In the genomic region with DNA sequence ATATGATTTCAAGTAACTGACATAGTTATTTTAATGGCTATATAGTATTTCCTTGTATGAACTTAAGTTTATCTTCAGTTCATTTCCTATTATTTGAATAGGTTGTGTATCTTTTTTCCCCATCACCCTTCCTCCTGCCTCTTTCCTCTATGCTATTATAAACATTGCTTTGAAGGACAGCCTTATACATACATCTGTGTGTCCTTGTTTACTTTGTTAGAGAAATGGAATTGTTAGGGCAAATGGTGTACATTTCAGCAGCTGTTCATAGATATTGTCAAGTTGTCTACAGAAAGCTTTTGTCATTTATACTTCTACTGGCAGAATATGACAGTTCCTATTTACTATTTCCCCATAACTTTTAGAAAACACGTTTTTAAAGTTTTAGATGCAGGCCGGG, we compare ENCODE assay signal across 15 cellular contexts. TPM values are rescaled to one million over a fixed set of nuclear protein-coding genes. Genes with fewer than 3 reads are reported as not detected.
A peak's percentile ranks its signal among the peaks of the same experiment; 100 is the strongest.
DNase-seq lines count a peak whose midpoint lies in the region; TF ChIP-seq lines count a peak whose summit lies in the region.
"Had no signal": no experiment of that assay in that cellular context is flagged by ENCODE, and none has a peak within 500 bp of the region (broad histone marks: within the 10 kb centered on the region; RNA-seq: fewer than 3 reads in every experiment).

No MANE protein-coding gene starts in this region.

- no peak overlapping the region for H3K27ac Mint-ChIP-seq in Calu3 (ENCODE audit: unreplicated experiment)
- H3K27ac Mint-ChIP-seq in activated CD4-positive, alpha-beta T cell treated with anti-CD3 and anti-CD28 coated beads, Interleukin-2, amount 10 ng/mL, durations not matched to agents 24 days and 14 days = no peak overlapping the region
- H3K27ac Mint-ChIP-seq: GM23338, H9, HFFc6 had no signal

- H3K36me3 ChIP-seq in left ventricle myocardium inferior (no peaks in the 10 kb centered on the region), right atrium auricular region (no peaks in the 10 kb centered on the region), SU-DHL-6 (ENCODE audit: low read length) (no peaks in the 10 kb centered on the region)

- H3F3A ChIP-seq in SU-DHL-6 (ENCODE audit: insufficient read depth) = peaks cover 70% of the 10 kb centered on the region

- BruUV-seq in Calu3 (replicated peaks; lab: Mats Ljungman, UMichigan) = no TSS peak

- no peak overlapping the region for H3K4me3 Mint-ChIP-seq in Calu3 (ENCODE audit: low read depth, unreplicated experiment)
- H3K4me3 Mint-ChIP-seq in activated CD4-positive, alpha-beta T cell treated with anti-CD3 and anti-CD28 coated beads, Interleukin-2, amount 10 ng/mL, durations not matched to agents 24 days and 14 days = no peak overlapping the region
- H3K4me3 Mint-ChIP-seq: CD4-positive, alpha-beta memory T cell; GM23338; H9; HFFc6 had no signal

- H3K9ac ChIP-seq in SU-DHL-6 (ENCODE audit: low read length) = no peak overlapping the region

- H3K9me3 Mint-ChIP-seq in Calu3 (ENCODE audit: low read depth, unreplicated experiment) = no peaks in the 10 kb centered on the region
- H3K9me3 Mint-ChIP-seq in activated CD4-positive, alpha-beta T cell treated with anti-CD3 and anti-CD28 coated beads, Interleukin-2, amount 10 ng/mL, durations not matched to agents 24 days and 14 days = no peaks in the 10 kb centered on the region
- H3K9me3 Mint-ChIP-seq: CD4-positive, alpha-beta memory T cell; GM23338; H9; HFFc6 had no signal

- DNase-seq in left ventricle myocardium inferior (no peak), right atrium auricular region (ENCODE audit: low spot score) (no peak), DMS53 treated with DMSO at 0.1 percent for 48 hours (lab: John Stamatoyannopoulos, UW; ENCODE audit: unreplicated experiment) (peak; percentile 32), Calu3 (no peak)
- DNase-seq in activated CD4-positive, alpha-beta T cell treated with anti-CD3 and anti-CD28 coated beads, Interleukin-2, amount 10 ng/mL, durations not matched to agents 24 days and 14 days = no peak
- DNase-seq: C1 segment of cervical spinal cord; CD4-positive, alpha-beta memory T cell; COR-L47; DMS153; DMS79 treated with DMSO at 0.1 percent for 48 hours; GF-D8; H9; HFFc6 had no signal

- H3K4me1 Mint-ChIP-seq in Calu3 (ENCODE audit: low read depth, unreplicated experiment) = peaks cover 20% of the 10 kb centered on the region
- peaks cover 30% of the 10 kb centered on the region for H3K4me1 Mint-ChIP-seq in activated CD4-positive, alpha-beta T cell treated with anti-CD3 and anti-CD28 coated beads, Interleukin-2, amount 10 ng/mL, durations not matched to agents 24 days and 14 days

- peaks cover 98% of the 10 kb centered on the region for H3K79me2 ChIP-seq in SU-DHL-6 (ENCODE audit: insufficient read depth, low read length)

- no peak for TF ChIP-seq CTCF in left ventricle myocardium inferior (IDR thresholded peaks at IDR 0.05; ENCODE audit: borderline replicate concordance)
- TF ChIP-seq CTCF in right atrium auricular region (IDR thresholded peaks at IDR 0.05) = no peak
- TF ChIP-seq CTCF in SU-DHL-6 (IDR thresholded peaks at IDR 0.05; ENCODE audit: insufficient read depth, low read length, poor library complexity, severe bottlenecking) = no peak
- no peak for TF ChIP-seq CTCF in Calu3 (IDR thresholded peaks at IDR 0.05; ENCODE audit: unreplicated experiment)

- no peaks in the 10 kb centered on the region for H3K27me3 Mint-ChIP-seq in Calu3 (ENCODE audit: unreplicated experiment)
- no peaks in the 10 kb centered on the region for H3K27me3 Mint-ChIP-seq in activated CD4-positive, alpha-beta T cell treated with anti-CD3 and anti-CD28 coated beads, Interleukin-2, amount 10 ng/mL, durations not matched to agents 24 days and 14 days
- H3K27me3 Mint-ChIP-seq: CD4-positive, alpha-beta memory T cell had no signal

- H3K27ac ChIP-seq in left ventricle myocardium inferior (replicated peaks) (peak overlapping the region; percentile 14), right atrium auricular region (no peak overlapping the region), SU-DHL-6 (ENCODE audit: low read depth, low read length) (peak overlapping the region; percentile 32; the same call in 1 of the 2 replicates)

- H3K9me2 ChIP-seq in SU-DHL-6 (replicated peaks; ENCODE audit: insufficient read depth, low read length) = no peaks in the 10 kb centered on the region

- no peaks in the 10 kb centered on the region for H3K27me3 ChIP-seq in left ventricle myocardium inferior (ENCODE audit: low read depth)
- H3K27me3 ChIP-seq in right atrium auricular region = no peaks in the 10 kb centered on the region
- no peaks in the 10 kb centered on the region for H3K27me3 ChIP-seq in SU-DHL-6 (ENCODE audit: low read length)

- no peak overlapping the region for H2AFZ ChIP-seq in SU-DHL-6 (ENCODE audit: low read depth, low read length, severe bottlenecking)
- H2AFZ ChIP-seq: GM23338 had no signal

- H3K4me3 ChIP-seq in left ventricle myocardium inferior (no peak overlapping the region), right atrium auricular region (no peak overlapping the region), SU-DHL-6 (ENCODE audit: insufficient read depth, low read length, poor library complexity, severe bottlenecking) (no peak overlapping the region)
- H3K4me3 ChIP-seq: GM23338 had no signal

- intact Hi-C loops in left ventricle myocardium inferior (cut with micrococcal nuclease) (no loop called here), Calu3 (cut with micrococcal nuclease; ENCODE audit: unreplicated experiment) (no loop called here)
- intact Hi-C loops in activated CD4-positive, alpha-beta T cell treated with anti-CD3 and anti-CD28 coated beads, Interleukin-2, amount 10 ng/mL, durations not matched to agents 24 days and 14 days (cut with micrococcal nuclease) = no loop called here

- no peaks in the 10 kb centered on the region for H3K36me3 Mint-ChIP-seq in Calu3 (ENCODE audit: insufficient read depth, unreplicated experiment)
- H3K36me3 Mint-ChIP-seq in activated CD4-positive, alpha-beta T cell treated with anti-CD3 and anti-CD28 coated beads, Interleukin-2, amount 10 ng/mL, durations not matched to agents 24 days and 14 days (ENCODE audit: low read depth) = peaks cover 3% of the 10 kb centered on the region

- H3K4me2 ChIP-seq in SU-DHL-6 (ENCODE audit: low read depth, low read length, poor library complexity, severe bottlenecking) = no peak overlapping the region
- H3K4me2 ChIP-seq: GM23338 had no signal

- H3K9me3 ChIP-seq in left ventricle myocardium inferior (replicated peaks) (no peaks in the 10 kb centered on the region), right atrium auricular region (no peaks in the 10 kb centered on the region), SU-DHL-6 (ENCODE audit: insufficient read depth, low read length) (no peaks in the 10 kb centered on the region)

- H3K4me1 ChIP-seq in left ventricle myocardium inferior (peaks cover 92% of the 10 kb centered on the region), right atrium auricular region (peaks cover 0 to 72% of the 10 kb centered on the region in 2 donors)

- CTCF ChIA-PET in Calu3 (lab: Charles Lee) = no interaction called here

- H4K20me1 ChIP-seq in SU-DHL-6 (ENCODE audit: low read depth, low read length) = peaks cover 29% of the 10 kb centered on the region; the same call in 1 of the 2 replicates

RNA-seq across cellular contexts. Expression of a gene that starts 18.4 kb away (rescaled TPM):
- total RNA-seq in left ventricle myocardium inferior = 331 TPM
- 100 to 1,000 TPM; 293 to 339 TPM for total RNA-seq in right atrium auricular region
- 145 and 169 TPM in 2 replicates for total RNA-seq in Calu3 (2022)
- 68.5 and 71.3 TPM in 2 replicates for total RNA-seq in activated CD4-positive, alpha-beta T cell treated with anti-CD3 and anti-CD28 coated beads, Interleukin-2, amount 10 ng/mL, durations not matched to agents 24 days and 14 days

Comparison
In these comparisons a context has a peak if more than half of its experiments do, and no peak if none do; other contexts are left out.
1. H3K27ac ChIP-seq: peak in left ventricle myocardium inferior (single experiment) and SU-DHL-6 (single experiment); none in right atrium auricular region (0 of 2).